ENCODE assay signal across 1 cellular context in the genomic region with DNA sequence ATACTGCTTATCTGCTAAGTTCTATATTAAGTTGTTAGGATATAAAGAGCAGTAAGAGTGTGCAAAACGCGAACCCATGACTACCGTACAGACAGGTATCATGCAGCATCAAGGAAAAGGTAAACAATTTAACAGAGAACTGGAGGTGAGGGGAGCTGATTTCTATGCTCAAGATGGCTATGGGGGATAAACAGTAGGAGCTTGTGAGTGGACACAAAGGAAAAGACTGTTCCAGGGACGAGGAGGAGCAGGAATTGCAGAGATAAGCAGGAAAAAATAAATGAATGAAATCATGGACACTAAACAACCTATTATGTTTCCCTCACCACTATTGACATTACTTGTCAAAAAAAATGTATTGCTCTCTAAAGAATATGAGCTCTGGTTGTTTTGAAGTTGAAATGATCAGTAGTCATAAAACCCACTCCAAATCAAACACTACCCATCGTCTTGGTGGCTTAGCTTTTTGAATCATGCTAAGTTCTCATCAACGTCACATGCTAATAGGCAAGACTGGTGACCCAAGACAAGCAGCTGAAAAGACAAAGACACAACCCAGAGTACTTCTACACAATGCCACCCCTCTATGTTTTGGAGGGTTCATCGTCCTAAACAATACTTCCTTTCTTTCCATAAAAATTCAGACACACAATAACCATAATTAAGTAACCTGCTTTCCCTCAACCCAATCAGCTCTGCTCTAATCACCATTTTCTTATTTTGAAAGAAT.
TF ChIP-seq lines count a peak whose summit lies in the region.

No MANE protein-coding gene starts in this region.

TF ChIP-seq in A549, 52 proteins besides CTCF, POLR2A, EP300 and RAD21 (continued from another document):
- TF ChIP-seq, protein P1, sequence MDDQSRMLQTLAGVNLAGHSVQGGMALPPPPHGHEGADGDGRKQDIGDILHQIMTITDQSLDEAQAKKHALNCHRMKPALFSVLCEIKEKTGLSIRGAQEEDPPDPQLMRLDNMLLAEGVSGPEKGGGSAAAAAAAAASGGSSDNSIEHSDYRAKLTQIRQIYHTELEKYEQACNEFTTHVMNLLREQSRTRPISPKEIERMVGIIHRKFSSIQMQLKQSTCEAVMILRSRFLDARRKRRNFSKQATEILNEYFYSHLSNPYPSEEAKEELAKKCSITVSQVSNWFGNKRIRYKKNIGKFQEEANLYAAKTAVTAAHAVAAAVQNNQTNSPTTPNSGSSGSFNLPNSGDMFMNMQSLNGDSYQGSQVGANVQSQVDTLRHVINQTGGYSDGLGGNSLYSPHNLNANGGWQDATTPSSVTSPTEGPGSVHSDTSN (IDR thresholded peaks at IDR 0.05): no peak
- TF ChIP-seq HES2 (IDR thresholded peaks at IDR 0.05): no peak
- no peak for TF ChIP-seq EHF (CRISPR knock-in tag; IDR thresholded peaks at IDR 0.05)
- no peak for TF ChIP-seq EHMT2 (IDR thresholded peaks at IDR 0.05; ENCODE audit: low read depth)
- TF ChIP-seq, protein P2, sequence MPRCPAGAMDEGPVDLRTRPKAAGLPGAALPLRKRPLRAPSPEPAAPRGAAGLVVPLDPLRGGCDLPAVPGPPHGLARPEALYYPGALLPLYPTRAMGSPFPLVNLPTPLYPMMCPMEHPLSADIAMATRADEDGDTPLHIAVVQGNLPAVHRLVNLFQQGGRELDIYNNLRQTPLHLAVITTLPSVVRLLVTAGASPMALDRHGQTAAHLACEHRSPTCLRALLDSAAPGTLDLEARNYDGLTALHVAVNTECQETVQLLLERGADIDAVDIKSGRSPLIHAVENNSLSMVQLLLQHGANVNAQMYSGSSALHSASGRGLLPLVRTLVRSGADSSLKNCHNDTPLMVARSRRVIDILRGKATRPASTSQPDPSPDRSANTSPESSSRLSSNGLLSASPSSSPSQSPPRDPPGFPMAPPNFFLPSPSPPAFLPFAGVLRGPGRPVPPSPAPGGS (IDR thresholded peaks at IDR 0.05): no peak
- no peak for TF ChIP-seq TP53 (CRISPR knock-in tag; IDR thresholded peaks at IDR 0.05)
- no peak for TF ChIP-seq CEBPB (IDR thresholded peaks at IDR 0.05)
- TF ChIP-seq HOXA7 (CRISPR knock-in tag; IDR thresholded peaks at IDR 0.05): no peak
- no peak for TF ChIP-seq ESRRA (IDR thresholded peaks at IDR 0.05; ENCODE audit: borderline replicate concordance, low read length)
- TF ChIP-seq MYC (IDR thresholded peaks at IDR 0.05; ENCODE audit: borderline replicate concordance, low read length): no peak
- TF ChIP-seq HEYL (CRISPR knock-in tag; IDR thresholded peaks at IDR 0.05): no peak
TF ChIP-seq in A549: peak in this region for 0.
